8 cellular contexts compared by ENCODE assay signal in the genomic region with DNA sequence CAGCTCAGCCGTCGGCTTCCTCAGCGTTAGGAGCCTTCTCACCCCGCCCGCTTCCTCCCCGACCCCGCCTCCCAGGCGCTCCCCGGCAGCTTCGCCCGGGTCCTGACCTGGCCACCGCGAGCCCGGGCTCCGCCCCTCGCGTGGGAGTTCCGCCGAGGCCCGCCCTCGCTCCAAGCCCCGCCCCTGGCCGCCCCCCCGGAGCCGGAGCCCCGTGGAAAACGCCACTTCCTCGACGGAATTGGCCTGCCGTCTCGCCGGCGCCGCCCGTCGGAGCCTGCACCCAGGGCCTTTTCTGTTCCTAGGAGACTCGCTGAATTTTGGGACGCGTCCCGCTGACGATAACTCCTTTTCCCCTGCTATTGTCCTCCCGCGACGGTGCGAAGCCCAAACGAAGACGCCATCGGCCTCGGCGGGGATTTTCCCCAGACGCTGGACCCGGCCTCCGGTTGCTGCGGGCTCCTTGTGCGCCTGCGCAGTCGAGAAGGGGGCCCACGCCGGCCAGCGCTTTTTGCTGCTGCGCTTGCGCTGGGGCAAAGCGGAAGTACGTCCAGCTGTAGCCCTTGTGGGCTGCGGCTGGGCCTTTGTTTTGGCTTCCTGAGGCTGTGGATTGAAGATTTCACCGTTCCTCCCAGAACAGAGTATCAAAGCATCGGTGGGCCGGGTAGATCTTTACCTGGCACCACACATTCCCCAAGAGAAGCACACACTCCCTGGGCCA. TPM values are rescaled to one million over a fixed set of nuclear protein-coding genes. Genes with fewer than 3 reads are reported as not detected.
DNase-seq lines count a peak whose midpoint lies in the region; ATAC-seq and TF ChIP-seq lines count a peak whose summit lies in the region.

No MANE protein-coding gene starts in this region.

- ATAC-seq in GM19395 (IDR thresholded peaks at IDR 0.05; ENCODE audit: unreplicated experiment) (peak; percentile 73), HG03521 (IDR thresholded peaks at IDR 0.05; ENCODE audit: unreplicated experiment) (peak; percentile 76)

- no peak for TF ChIP-seq POLR2A in lower leg skin (IDR thresholded peaks at IDR 0.05)

- peak overlapping the region; percentile 96 to 99 (median 98) for H3K27ac Mint-ChIP-seq in CD14-positive monocyte

- intact Hi-C loops in CD14-positive monocyte (cut with micrococcal nuclease), result loop anchor here (1.0 to 5.0 kb wide), 4 partner anchors 10 to 38 kb away; a partner anchor contains a TSS
- intact Hi-C loops in lower leg skin (cut with DNase I; ENCODE audit: low total_unique reads), result no loop called here

- H3K27me3 Mint-ChIP-seq in CD14-positive monocyte (ENCODE audit: low read depth in 3 of 3), result peaks cover 0 to 1% (median 0%) of the 10 kb centered on the region in 3 donors

- 0 to 1% methylated on average over 6 to 34 of the region's 68 CpGs for WGBS in lower leg skin, 2 donors

- TF ChIP-seq CTCF in CD14-positive monocyte (IDR thresholded peaks at IDR 0.05), result no peak
- no peak for TF ChIP-seq CTCF in lower leg skin (IDR thresholded peaks at IDR 0.05)

- peaks cover 73 to 82% of the 10 kb centered on the region in 2 donors for H3K36me3 Mint-ChIP-seq in CD14-positive monocyte

- no peak overlapping the region for H3K4me3 ChIP-seq in lower leg skin (ENCODE audit: low read depth, poor library complexity, severe bottlenecking)

- peaks cover 43% of the 10 kb centered on the region for H3K4me1 Mint-ChIP-seq in CD14-positive monocyte

- DNase-seq in CD14-positive monocyte (ENCODE audit: low spot score) (peak; percentile 95), NCI-H774 (lab: John Stamatoyannopoulos, UW) (peak; percentile 93), dermis microvascular lymphatic vessel endothelial cell (ENCODE audit: low read depth in 2 of 2) (peak; percentile 85 to 93), lower leg skin (ENCODE audit: low spot score in 2 of 2) (peak; percentile 90 to 99)
- DNase-seq in activated CD4-positive, alpha-beta T cell treated with anti-CD3 and anti-CD28 coated beads, Interleukin-2, amount 50 U/mL, for 48 hours, result peak; percentile 97
- DNase-seq in stimulated activated CD4-positive, alpha-beta T cell treated with anti-CD3 and anti-CD28 coated beads, Interleukin-4, amount 100 ng/mL, for 4 hours, result peak; percentile 96 to 98

- H3K4me3 Mint-ChIP-seq in CD14-positive monocyte, result peak overlapping the region; percentile 86 to 90

- H3K9me3 Mint-ChIP-seq in CD14-positive monocyte, result no peaks in the 10 kb centered on the region

RNA-seq across cellular contexts. Expression of a gene that starts 10.0 kb away (rescaled TPM):
- polyA plus RNA-seq in CD14-positive monocyte, result 10 to 100 TPM; 21.3 to 30.9 TPM
- 8.7 and 16.3 TPM in 2 replicates for total RNA-seq in dermis microvascular lymphatic vessel endothelial cell
- 10 to 100 TPM; 61.9 to 73.5 (median 67.5) TPM for total RNA-seq in lower leg skin

RNA-seq across cellular contexts. Expression of a gene that starts 14.8 kb away (rescaled TPM):
- 10 to 100 TPM; 83.4 to 86.5 TPM for polyA plus RNA-seq in CD14-positive monocyte
- total RNA-seq in dermis microvascular lymphatic vessel endothelial cell (54.0 and 56.0 TPM in 2 replicates), lower leg skin (10 to 100 TPM; 25.3 to 34.4 (median 28.6) TPM)

RNA-seq across cellular contexts. Expression of a gene that starts 37.1 kb away (rescaled TPM):
- polyA plus RNA-seq in CD14-positive monocyte, result 1 to 10 TPM in 1 of 2 donors, under 1 TPM in 1; 0.58 to 1.7 TPM
- total RNA-seq in dermis microvascular lymphatic vessel endothelial cell (10.4 and 17.6 TPM in 2 replicates), lower leg skin (10 to 100 TPM; 24.1 to 44.1 (median 34.4) TPM)

RNA-seq across cellular contexts. Expression of a gene that starts 38.6 kb away (rescaled TPM):
- 10 to 100 TPM; 20.8 to 32.0 TPM for polyA plus RNA-seq in CD14-positive monocyte
- total RNA-seq in dermis microvascular lymphatic vessel endothelial cell, result 57.1 and 78.8 TPM in 2 replicates
- total RNA-seq in lower leg skin, result 10 to 100 TPM; 31.6 to 40.0 (median 39.1) TPM

RNA-seq across cellular contexts. Expression of a gene that starts 57.1 kb away (rescaled TPM):
- not detected for polyA plus RNA-seq in CD14-positive monocyte
- under 0.01 and 0.13 TPM in 2 replicates for total RNA-seq in dermis microvascular lymphatic vessel endothelial cell
- 100 to 1,000 TPM; 168 to 197 (median 184) TPM for total RNA-seq in lower leg skin
